12 cellular contexts compared by ENCODE assay signal in genomic region chr2:9001229-9001628, GRCh38. TPM values are rescaled to one million over a fixed set of nuclear protein-coding genes. Genes with fewer than 3 reads are reported as not detected.
DNase-seq lines count a peak whose midpoint lies in the region; ATAC-seq and TF ChIP-seq lines count a peak whose summit lies in the region.
"Had no signal": no experiment of that assay in that cellular context is flagged by ENCODE, and none has a peak within 500 bp of the region (broad histone marks: within the 10 kb centered on the region; RNA-seq: fewer than 3 reads in every experiment).

No MANE protein-coding gene starts in this region.

- TF ChIP-seq EP300 in transverse colon (IDR thresholded peaks at IDR 0.05; ENCODE audit: low read depth) = peak; percentile 63

- in situ Hi-C loops in transverse colon (cut with MboI; ENCODE audit: low pct_ligation_motif_present in 1 of 4, low pct_unique_long_range_greater_than_20kb in 1 of 4, low sequenced_read_pairs in 3 of 4) = no loop called here

- H3K4me1 ChIP-seq in transverse colon (peaks cover 0 to 65% (median 33%) of the 10 kb centered on the region in 4 donors), right lobe of liver (peaks cover 0 to 3% (median 0%) of the 10 kb centered on the region in 4 donors)

- H3K9me3 ChIP-seq in transverse colon (no peaks in the 10 kb centered on the region), right lobe of liver (no peaks in the 10 kb centered on the region)

- 57 to 66% methylated on average over 2 to 5 of the region's 5 CpGs for WGBS in transverse colon (ENCODE audit: low coverage in 1 of 2), 2 donors
- 58% methylated on average over 5 of the region's 5 CpGs for WGBS in right lobe of liver (ENCODE audit: insufficient coverage, low coverage, low lambda C conversion rate, missing lambda C conversion rate)

- DNase-seq in NCI-H345 (lab: John Stamatoyannopoulos, UW) (peak; percentile 43), NCI-H345 treated with DMSO at 0.1 percent for 48 hours (lab: John Stamatoyannopoulos, UW; ENCODE audit: unreplicated experiment) (no peak), RPMI7951 (ENCODE audit: low read depth) (peak; percentile 60), transverse colon (peak; percentile 23), NK-92 (lab: John Stamatoyannopoulos, UW; ENCODE audit: unreplicated experiment) (no peak), GF-D8 (lab: John Stamatoyannopoulos, UW) (no peak), right lobe of liver (no peak)
- DNase-seq: activated T-cell treated with anti-CD3 and anti-CD28 coated beads, Interleukin-2, amount 50 U/mL, for 48 hours; hippocampal formation had no signal

- ATAC-seq in esophagus mucosa = peak; percentile 7
- ATAC-seq in right lobe of liver = no peak
- ATAC-seq: WTC11 had no signal

- H3K4me3 ChIP-seq in transverse colon (no peak overlapping the region), right lobe of liver (no peak overlapping the region)
- H3K4me3 ChIP-seq: skin epidermis had no signal

- H3K36me3 ChIP-seq in transverse colon (no peaks in the 10 kb centered on the region), right lobe of liver (no peaks in the 10 kb centered on the region)

- TF ChIP-seq POLR2A in transverse colon (IDR thresholded peaks at IDR 0.05) (no peak), right lobe of liver (IDR thresholded peaks at IDR 0.05) (no peak)

- H3K27ac ChIP-seq in transverse colon = peak overlapping the region in 3 of 4 donors; percentile 22 to 85 (median 82)
- H3K27ac ChIP-seq in right lobe of liver = no peak overlapping the region
- H3K27ac ChIP-seq: skin epidermis had no signal

- H3K27me3 ChIP-seq in transverse colon (no peaks in the 10 kb centered on the region), right lobe of liver (no peaks in the 10 kb centered on the region)

- intact Hi-C loops in transverse colon (cut with DNase I; ENCODE audit: low total_unique reads) (no loop called here), right lobe of liver (cut with DNase I) (no loop called here)

- TF ChIP-seq CTCF in transverse colon (IDR thresholded peaks at IDR 0.05) = no peak
- TF ChIP-seq CTCF in right lobe of liver (IDR thresholded peaks at IDR 0.05) = no peak

RNA-seq across cellular contexts. Expression of gene MBOAT2, which starts 2.3 kb away (rescaled TPM):
- 33.9 and 41.1 TPM in 2 replicates for total RNA-seq in RPMI7951 (2014; rRNA removed; shearing (Covaris generic))
- total RNA-seq in esophagus mucosa (108 TPM), transverse colon (100 to 1,000 TPM in 1 of 4 donors, 10 to 100 TPM in 2, 1 to 10 TPM in 1; 10.0 to 132 (median 89.2) TPM), right lobe of liver (1 to 10 TPM in 4 of 6 experiments, under 1 TPM in 2; 0.50 to 1.9 (median 1.5) TPM)

Comparison
In these comparisons a context has a peak if more than half of its experiments do, and no peak if none do; other contexts are left out.
1. DNase-seq: peak in NCI-H345 (single experiment), RPMI7951 (single experiment) and transverse colon (single experiment); none in NCI-H345 treated with DMSO at 0.1 percent for 48 hours (single experiment), NK-92 (single experiment), GF-D8 (single experiment) and right lobe of liver (0 of 3).
2. H3K27ac ChIP-seq: peak in transverse colon (3 of 4); none in right lobe of liver (0 of 3).